Comparison of ENCODE assay signal across 34 cellular contexts in the genomic region with DNA sequence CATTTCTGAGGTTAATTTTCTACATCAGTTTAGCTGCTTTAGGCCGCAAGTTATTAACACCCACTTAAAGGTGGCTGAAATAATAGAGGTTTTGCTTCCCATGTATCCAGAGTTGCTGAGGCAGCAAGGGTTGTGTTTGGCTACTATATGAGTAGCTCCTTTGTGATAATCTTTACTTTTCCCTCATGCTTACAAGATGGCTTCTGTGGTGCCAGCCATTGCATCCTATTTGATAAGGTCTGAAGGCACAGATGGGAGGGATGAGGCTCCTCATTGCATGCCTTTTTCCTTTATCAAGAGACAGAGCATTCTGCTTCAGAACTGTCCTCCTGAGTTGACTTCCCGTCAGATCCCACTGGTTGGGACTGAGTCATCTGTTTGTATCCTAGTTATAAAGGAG.
"Had no signal": no experiment of that assay in that cellular context is flagged by ENCODE, and none has a peak within 500 bp of the region (broad histone marks: within the 10 kb centered on the region; RNA-seq: fewer than 3 reads in every experiment).

No MANE protein-coding gene starts in this region.

- H3K4me3 ChIP-seq: adrenal gland, ascending aorta, body of pancreas, breast epithelium, cardiac muscle cell had no signal

- H3K9me3 ChIP-seq: adrenal gland, ascending aorta, body of pancreas, breast epithelium had no signal

- FAIRE-seq: astrocyte, bronchial epithelial cell had no signal

- ATAC-seq: activated naive CD4-positive, alpha-beta T cell treated with anti-CD3 and anti-CD28 coated beads, Interleukin-2, amount 50 U/mL, for 72 hours; activated naive CD8-positive, alpha-beta T cell treated with anti-CD3 and anti-CD28 coated beads, Interleukin-2, amount 50 U/mL, for 24 hours; activated T-cell treated with anti-CD3 and anti-CD28 coated beads, Interleukin-2, amount 50 U/mL, for 4 hours; activated T-cell treated with anti-CD3 and anti-CD28 coated beads, Interleukin-2, amount 50 U/mL, for 72 hours; activated T-helper 17 cell treated with anti-CD3 and anti-CD28 coated beads, Interleukin-2, amount 50 U/mL, for 72 hours; body of pancreas had no signal

- H3K36me3 ChIP-seq: adrenal gland, ascending aorta, brain microvascular endothelial cell, breast epithelium, cardiac muscle cell had no signal

- H3K27ac ChIP-seq: adrenal gland, ascending aorta, body of pancreas, brain microvascular endothelial cell, breast epithelium, cardiac muscle cell had no signal

- H3K4me1 ChIP-seq: adrenal gland, breast epithelium had no signal

- H3K27me3 ChIP-seq: adrenal gland, ascending aorta, body of pancreas, brain microvascular endothelial cell, breast epithelium, cardiac muscle cell had no signal

- DNase-seq: activated effector memory CD4-positive, alpha-beta T cell treated with anti-CD3 and anti-CD28 coated beads, Interleukin-2, amount 50 U/mL, for 16 hours; activated effector memory CD4-positive, alpha-beta T cell treated with Interleukin-2 at 50 U/mL for 16 hours; activated gamma-delta T cell; activated gamma-delta T cell treated with Interleukin-2 at 50 U/mL for 16 hours; activated naive CD4-positive, alpha-beta T cell; activated naive CD4-positive, alpha-beta T cell treated with anti-CD3 and anti-CD28 coated beads for 36 hours; activated naive CD4-positive, alpha-beta T cell treated with anti-CD3 and anti-CD28 coated beads, Interleukin-2, amount 10 ng/mL, durations not matched to agents 7 days and 5 days; activated naive CD4-positive, alpha-beta T cell treated with anti-CD3 and anti-CD28 coated beads, Interleukin-2, amount 50 U/mL, for 16 hours; activated naive CD4-positive, alpha-beta T cell treated with Interleukin-2 at 50 U/mL for 16 hours; activated naive CD8-positive, alpha-beta T cell treated with anti-CD3 and anti-CD28 coated beads for 36 hours; activated naive CD8-positive, alpha-beta T cell treated with anti-CD3 and anti-CD28 coated beads, Interleukin-2, amount 10 ng/mL, durations not matched to agents 7 days and 5 days; activated naive CD8-positive, alpha-beta T cell treated with anti-CD3 and anti-CD28 coated beads, Interleukin-2, amount 50 U/mL, for 24 hours; activated T-cell treated with anti-CD3 and anti-CD28 coated beads, Interleukin-2, amount 50 U/mL, for 1 hour; activated T-cell treated with anti-CD3 and anti-CD28 coated beads, Interleukin-2, amount 50 U/mL, for 24 hours; activated T-cell treated with anti-CD3 and anti-CD28 coated beads, Interleukin-2, amount 50 U/mL, for 4 hours; activated T-cell treated with anti-CD3 and anti-CD28 coated beads, Interleukin-2, amount 50 U/mL, for 48 hours; activated T-cell treated with anti-CD3 and anti-CD28 coated beads, Interleukin-2, amount 50 U/mL, for 72 hours; adrenal gland; amniotic stem cell; amygdala; anterior cingulate cortex; aorta; body of pancreas; brain microvascular endothelial cell; caudate nucleus; central memory CD4-positive, alpha-beta T cell; cerebellar nuclear complex had no signal
